In the genomic region with DNA sequence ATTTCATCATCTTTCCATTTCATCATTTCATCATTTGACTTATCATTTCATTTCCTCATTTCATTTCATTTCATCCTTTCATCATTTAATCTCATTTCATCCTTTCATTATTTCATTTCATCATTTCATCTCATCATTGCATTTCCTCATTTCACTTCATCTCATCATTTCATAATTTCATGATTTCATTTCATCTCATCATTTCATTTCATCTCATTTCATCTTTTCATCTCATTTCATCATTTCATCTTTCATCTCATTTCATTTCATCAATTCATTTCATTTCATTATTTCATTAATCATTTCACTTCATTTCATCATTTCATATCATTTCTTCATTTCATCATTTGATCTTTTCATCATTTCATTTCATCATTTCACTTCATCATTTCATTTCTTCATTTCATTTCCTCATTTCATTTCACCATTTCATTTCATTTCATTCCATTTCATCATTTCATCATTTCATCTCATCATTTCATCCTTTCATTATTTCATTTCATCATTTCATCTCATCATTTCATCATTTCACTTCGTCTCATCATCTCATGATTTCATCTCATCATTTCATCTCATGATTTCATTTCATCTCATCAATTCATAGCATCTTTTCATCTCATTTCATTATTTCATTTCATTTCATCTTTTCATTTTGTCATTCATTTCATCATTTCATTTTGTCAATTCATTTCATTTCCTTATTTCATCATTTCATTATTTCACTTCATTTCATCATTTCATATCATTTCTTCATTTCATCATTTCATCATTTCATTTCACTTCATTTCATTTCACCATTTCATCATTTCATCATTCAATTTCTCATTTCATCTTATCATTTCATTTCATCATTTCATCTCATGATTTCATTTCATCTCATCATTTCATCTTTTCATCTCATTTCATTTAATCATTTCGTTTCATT, we compare ENCODE assay signal across 1 cellular context.
A peak's percentile ranks its signal among the peaks of the same experiment; 100 is the strongest.
TF ChIP-seq lines count a peak whose summit lies in the region.
"Not testable (repeated sequence)": the region's sequence is repeated elsewhere in the genome, so short reads cannot be mapped to it uniquely, and the experiment has no call there.

No MANE protein-coding gene starts in this region.

TF ChIP-seq in HepG2, 621 proteins besides CTCF, POLR2A, EP300 and RAD21 (continued from another document):
- TF ChIP-seq ATF7 (IDR thresholded peaks at IDR 0.05) = peak; percentile 86
- TF ChIP-seq ATF7 (CRISPR knock-in tag; IDR thresholded peaks at IDR 0.05) = not testable (repeated sequence)
TF ChIP-seq in HepG2: peak in this region for 3; not testable (repeated sequence) for 618.
